In the genomic region with DNA sequence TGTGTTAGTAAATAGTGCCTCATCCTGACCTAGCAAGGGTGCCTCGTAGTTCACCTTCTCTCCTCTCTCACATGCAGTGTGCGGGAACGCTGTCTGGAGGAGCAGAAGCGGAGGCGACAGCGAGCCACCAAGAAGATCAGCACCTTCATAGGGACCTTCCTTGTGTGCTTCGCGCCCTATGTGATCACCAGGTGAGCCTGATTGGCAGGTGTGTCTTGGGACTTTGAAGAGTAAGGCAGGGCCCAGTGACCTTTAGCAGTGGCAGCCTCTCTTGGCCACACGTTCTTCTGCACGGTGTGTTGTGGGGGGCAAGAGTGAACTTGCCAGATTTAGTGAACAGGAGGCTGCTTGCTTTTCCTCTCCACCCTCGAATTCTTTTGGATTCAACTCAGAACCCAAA, we compare ENCODE assay signal across 31 cellular contexts. TPM values are rescaled to one million over a fixed set of nuclear protein-coding genes. Genes with fewer than 3 reads are reported as not detected.
"Had no signal": no experiment of that assay in that cellular context is flagged by ENCODE, and none has a peak within 500 bp of the region (broad histone marks: within the 10 kb centered on the region; RNA-seq: fewer than 3 reads in every experiment).

No MANE protein-coding gene starts in this region.

- DNase-seq: stimulated activated CD4-positive, alpha-beta T cell treated with anti-CD3 and anti-CD28 coated beads, Interleukin-2, amount 100 ng/mL, for 48 hours; stimulated activated CD4-positive, alpha-beta T cell treated with anti-CD3 and anti-CD28 coated beads, Interleukin-4, amount 100 ng/mL, for 1 hour; stimulated activated CD4-positive, alpha-beta T cell treated with anti-CD3 and anti-CD28 coated beads, Interleukin-4, amount 100 ng/mL, for 24 hours; stimulated activated CD4-positive, alpha-beta T cell treated with anti-CD3 and anti-CD28 coated beads, Interleukin-4, amount 100 ng/mL, for 4 hours; stimulated activated CD8-positive, alpha-beta memory T cell treated with anti-CD3 and anti-CD28 coated beads, Interleukin-4, amount 100 ng/mL, for 48 hours; stimulated activated naive B cell treated with anti-CD40 and anti-IgM and Interleukin-4, amounts not matched to agents 10 μg/mL and 1 μg/mL and 100 μg/mL, for 72 hours; stimulated activated naive CD4-positive, alpha-beta T cell; stimulated activated naive CD4-positive, alpha-beta T cell treated with Interleukin-2 at 50 U/mL for 16 hours; stimulated activated naive CD8-positive, alpha-beta T cell treated with anti-CD3 and anti-CD28 coated beads, Interleukin-15, amount 100 ng/mL, for 72 hours; stimulated activated naive CD8-positive, alpha-beta T cell treated with anti-CD3 and anti-CD28 coated beads, Interleukin-15, Interleukin-2, amounts not matched to agents 100 U/mL and 50 U/mL, for 24 hours; stomach; substantia nigra; testis; thyroid gland; tibial artery; transverse colon; trophoblast cell; upper lobe of left lung; uterus had no signal

- H3K9me3 ChIP-seq: stomach, suprapubic skin, testis, thoracic aorta, thyroid gland, tibial artery, tibial nerve, transverse colon, upper lobe of left lung, upper lobe of right lung, uterus, vagina had no signal

- H3K36me3 Mint-ChIP-seq: stimulated activated effector memory CD8-positive, alpha-beta T cell treated with anti-CD3 and anti-CD28 coated beads, Interleukin-12 subunit alpha, Interleukin-12 subunit beta, amount 100 ng/mL, for 72 hours; stimulated activated memory B cell treated with anti-CD40 and anti-IgM and Interleukin-4, amounts not matched to agents 10 μg/mL and 1 μg/mL and 100 μg/mL, for 72 hours; stimulated activated naive B cell treated with anti-CD40 and anti-IgM and Interleukin-4, amounts not matched to agents 10 μg/mL and 1 μg/mL and 100 μg/mL, for 72 hours; type B pancreatic cell had no signal

- H3K27me3 ChIP-seq: testis, thyroid gland, tibial nerve, upper lobe of left lung, upper lobe of right lung, uterus, vagina had no signal

- H3K36me3 ChIP-seq: stomach, suprapubic skin, thoracic aorta, thyroid gland, tibial artery, tibial nerve, transverse colon, upper lobe of left lung, upper lobe of right lung, uterus, vagina had no signal

- H3K27ac Mint-ChIP-seq: stimulated activated effector memory CD8-positive, alpha-beta T cell treated with anti-CD3 and anti-CD28 coated beads, Interleukin-12 subunit alpha, Interleukin-12 subunit beta, amount 100 ng/mL, for 72 hours; stimulated activated memory B cell treated with anti-CD40 and anti-IgM and Interleukin-4, amounts not matched to agents 10 μg/mL and 1 μg/mL and 100 μg/mL, for 72 hours; stimulated activated naive B cell treated with anti-CD40 and anti-IgM and Interleukin-4, amounts not matched to agents 10 μg/mL and 1 μg/mL and 100 μg/mL, for 72 hours; stimulated activated naive CD8-positive, alpha-beta T cell treated with anti-CD3 and anti-CD28 coated beads, Interleukin-15, amount 100 ng/mL, for 72 hours; stimulated activated naive CD8-positive, alpha-beta T cell treated with anti-CD3 and anti-CD28 coated beads, Interleukin-15, Interleukin-2, amounts not matched to agents 100 ng/mL and 50 ng/mL, for 24 hours; type B pancreatic cell had no signal

- H3K4me1 ChIP-seq: stomach, suprapubic skin, testis, thyroid gland, tibial artery, tibial nerve, transverse colon, upper lobe of left lung, upper lobe of right lung, uterus, vagina had no signal

- ATAC-seq: stimulated activated effector memory CD8-positive, alpha-beta T cell treated with anti-CD3 and anti-CD28 coated beads, Interleukin-12 subunit alpha, Interleukin-12 subunit beta, amount 100 ng/mL, for 72 hours; stimulated activated memory B cell treated with anti-CD40 and anti-IgM and Interleukin-4, amounts not matched to agents 10 μg/mL and 1 μg/mL and 100 μg/mL, for 72 hours; stimulated activated naive B cell treated with anti-CD40 and anti-IgM and Interleukin-4, amounts not matched to agents 10 μg/mL and 1 μg/mL and 100 μg/mL, for 72 hours; stimulated activated naive CD8-positive, alpha-beta T cell treated with anti-CD3 and anti-CD28 coated beads, Interleukin-15, amount 100 ng/mL, for 72 hours; stimulated activated naive CD8-positive, alpha-beta T cell treated with anti-CD3 and anti-CD28 coated beads, Interleukin-15, Interleukin-2, amounts not matched to agents 100 U/mL and 50 U/mL, for 24 hours; upper lobe of right lung had no signal

- H3K9me3 Mint-ChIP-seq: stimulated activated effector memory CD8-positive, alpha-beta T cell treated with anti-CD3 and anti-CD28 coated beads, Interleukin-12 subunit alpha, Interleukin-12 subunit beta, amount 100 ng/mL, for 72 hours; stimulated activated memory B cell treated with anti-CD40 and anti-IgM and Interleukin-4, amounts not matched to agents 10 μg/mL and 1 μg/mL and 100 μg/mL, for 72 hours; stimulated activated naive B cell treated with anti-CD40 and anti-IgM and Interleukin-4, amounts not matched to agents 10 μg/mL and 1 μg/mL and 100 μg/mL, for 72 hours; stimulated activated naive CD8-positive, alpha-beta T cell treated with anti-CD3 and anti-CD28 coated beads, Interleukin-15, amount 100 ng/mL, for 72 hours; stimulated activated naive CD8-positive, alpha-beta T cell treated with anti-CD3 and anti-CD28 coated beads, Interleukin-15, Interleukin-2, amounts not matched to agents 100 ng/mL and 50 ng/mL, for 24 hours; type B pancreatic cell had no signal

- H3K4me1 Mint-ChIP-seq: stimulated activated effector memory CD8-positive, alpha-beta T cell treated with anti-CD3 and anti-CD28 coated beads, Interleukin-12 subunit alpha, Interleukin-12 subunit beta, amount 100 ng/mL, for 72 hours; stimulated activated memory B cell treated with anti-CD40 and anti-IgM and Interleukin-4, amounts not matched to agents 10 μg/mL and 1 μg/mL and 100 μg/mL, for 72 hours; stimulated activated naive B cell treated with anti-CD40 and anti-IgM and Interleukin-4, amounts not matched to agents 10 μg/mL and 1 μg/mL and 100 μg/mL, for 72 hours; stimulated activated naive CD8-positive, alpha-beta T cell treated with anti-CD3 and anti-CD28 coated beads, Interleukin-15, amount 100 ng/mL, for 72 hours had no signal

- H3K27me3 Mint-ChIP-seq: stimulated activated naive CD8-positive, alpha-beta T cell treated with anti-CD3 and anti-CD28 coated beads, Interleukin-15, Interleukin-2, amounts not matched to agents 100 ng/mL and 50 ng/mL, for 24 hours had no signal

- H3K4me3 Mint-ChIP-seq: stimulated activated effector memory CD8-positive, alpha-beta T cell treated with anti-CD3 and anti-CD28 coated beads, Interleukin-12 subunit alpha, Interleukin-12 subunit beta, amount 100 ng/mL, for 72 hours; stimulated activated memory B cell treated with anti-CD40 and anti-IgM and Interleukin-4, amounts not matched to agents 10 μg/mL and 1 μg/mL and 100 μg/mL, for 72 hours; stimulated activated naive B cell treated with anti-CD40 and anti-IgM and Interleukin-4, amounts not matched to agents 10 μg/mL and 1 μg/mL and 100 μg/mL, for 72 hours; stimulated activated naive CD8-positive, alpha-beta T cell treated with anti-CD3 and anti-CD28 coated beads, Interleukin-15, amount 100 ng/mL, for 72 hours; stimulated activated naive CD8-positive, alpha-beta T cell treated with anti-CD3 and anti-CD28 coated beads, Interleukin-15, Interleukin-2, amounts not matched to agents 100 ng/mL and 50 ng/mL, for 24 hours; type B pancreatic cell had no signal

- H3K4me3 ChIP-seq: stomach, suprapubic skin, testis, thoracic aorta, thyroid gland, tibial artery, tibial nerve, transverse colon, upper lobe of left lung, upper lobe of right lung, uterus, vagina had no signal

- H3K27ac ChIP-seq: stomach, suprapubic skin, testis, thoracic aorta, thyroid gland, tibial artery, tibial nerve, transverse colon, upper lobe of left lung, upper lobe of right lung, uterus, vagina had no signal

RNA-seq across cellular contexts. Expression of a gene that starts 8.6 kb away (rescaled TPM):
- total RNA-seq: stomach, subcutaneous adipose tissue, suprapubic skin, thoracic aorta, thyroid gland, tibial nerve, transverse colon, upper lobe of left lung, upper lobe of right lung, ureter, urinary bladder, uterus, vagina had no signal
- polyA plus RNA-seq: stomach, urinary bladder had no signal
